ENCODE assay signal across 16 cellular contexts in the genomic region with DNA sequence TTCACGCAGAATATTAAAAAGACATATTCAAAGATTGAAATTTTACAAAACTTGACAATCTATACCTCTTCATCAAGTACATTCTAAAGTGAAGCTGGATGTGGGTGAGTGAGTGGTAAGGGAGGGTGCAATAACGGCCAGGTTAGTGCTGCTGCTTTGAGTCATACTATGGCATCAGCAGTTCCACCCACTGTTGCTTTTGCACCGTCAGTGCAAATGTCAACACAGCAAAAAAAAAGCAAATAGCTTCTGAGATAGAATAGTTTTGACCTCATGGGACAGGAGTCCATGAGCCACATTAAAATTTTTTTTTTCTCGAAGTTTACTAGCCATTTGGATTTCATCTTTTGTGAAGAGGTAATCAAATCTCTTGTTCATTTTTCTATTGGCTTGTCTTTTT. TPM values are rescaled to one million over a fixed set of nuclear protein-coding genes. Genes with fewer than 3 reads are reported as not detected.
DNase-seq lines count a peak whose midpoint lies in the region; ATAC-seq, FAIRE-seq and TF ChIP-seq lines count a peak whose summit lies in the region.
"Had no signal": no experiment of that assay in that cellular context is flagged by ENCODE, and none has a peak within 500 bp of the region (broad histone marks: within the 10 kb centered on the region; RNA-seq: fewer than 3 reads in every experiment).

No MANE protein-coding gene starts in this region.

- H3K4me1 ChIP-seq in left lung = no peaks in the 10 kb centered on the region
- H3K4me1 ChIP-seq: SJSA1 had no signal

- no peak overlapping the region for H3K27ac ChIP-seq in left lung
- H3K27ac ChIP-seq: heart right ventricle, SJSA1, skin epidermis had no signal

- H3K27me3 ChIP-seq in bronchial epithelial cell (ENCODE audit: control insufficient read depth, insufficient read depth, low read length) (no peaks in the 10 kb centered on the region), left lung (no peaks in the 10 kb centered on the region)
- H3K27me3 ChIP-seq: heart right ventricle, SJSA1 had no signal

- ATAC-seq in left lung = peak; percentile 39

- in situ Hi-C loops in ACHN (cut with HindIII; ENCODE audit: low pct_ligation_motif_present, low pct_unique_long_range_greater_than_20kb, low sequenced_read_pairs) (no loop called here), KBM-7 (cut with MboI; ENCODE audit: low pct_unique_long_range_greater_than_20kb, low sequenced_read_pairs) (no loop called here)

- peak; percentile 23 for FAIRE-seq in bronchial epithelial cell (lab: Jason Lieb, UNC)

- no peaks in the 10 kb centered on the region for H3K9me3 ChIP-seq in left lung
- H3K9me3 ChIP-seq: heart right ventricle, SJSA1 had no signal

- intact Hi-C loops in left lung (cut with DNase I) = no loop called here

- no peak for TF ChIP-seq CTCF in bronchial epithelial cell (IDR thresholded peaks at IDR 0.05; ENCODE audit: insufficient read depth, low read length, severe bottlenecking)
- no peak for TF ChIP-seq CTCF in left lung (IDR thresholded peaks at IDR 0.05)

- DNase-seq in ELR (ENCODE audit: low read depth) (peak; percentile 20), HuH-7 (ENCODE audit: low spot score) (peak; percentile 36), bronchial epithelial cell (ENCODE audit: low read depth) (peak; percentile 79), left lung (no peak), Ammon's horn (ENCODE audit: low spot score) (no peak), ACHN (no peak), KBM-7 (no peak), HT-29 (ENCODE audit: low spot score) (no peak)
- DNase-seq: heart right ventricle, Karpas-422, NCI-H2029 had no signal

- no peak overlapping the region for H3K4me3 ChIP-seq in bronchial epithelial cell (ENCODE audit: low read depth, low read length)
- H3K4me3 ChIP-seq in left lung = no peak overlapping the region
- H3K4me3 ChIP-seq: heart right ventricle, lung, SJSA1, skin epidermis had no signal

- H3K36me3 ChIP-seq in bronchial epithelial cell (ENCODE audit: control insufficient read depth, insufficient read depth, low read length) (peaks cover 12% of the 10 kb centered on the region), left lung (peaks cover 0 to 63% of the 10 kb centered on the region in 2 donors)

RNA-seq across cellular contexts. Expression of a gene that starts 31.8 kb away (rescaled TPM):
- total RNA-seq in bronchial epithelial cell = 20.3 and 20.7 TPM in 2 replicates
- total RNA-seq in left lung = 100 to 1,000 TPM; 121 to 149 TPM
- 47.2 and 50.7 TPM in 2 replicates for total RNA-seq in HT-29 (2014; rRNA removed; shearing (Covaris generic))

RNA-seq across cellular contexts. Expression of a gene that starts 34.6 kb away (rescaled TPM):
- 0.38 TPM in 1 of 2 replicates, not detected in the other for total RNA-seq in bronchial epithelial cell
- 1 to 10 TPM; 4.0 to 5.0 TPM for total RNA-seq in left lung
- 8.8 and 8.9 TPM in 2 replicates for total RNA-seq in HT-29 (2014; rRNA removed; shearing (Covaris generic))
- total RNA-seq: CD4-positive, CD25-positive, alpha-beta regulatory T cell; SJSA1 had no signal

RNA-seq across cellular contexts. Expression of a gene that starts 53.0 kb away (rescaled TPM):
- total RNA-seq in bronchial epithelial cell = not detected in 2 replicates
- total RNA-seq in left lung = under 1 TPM in 1 of 2 donors, not detected in 1; 0.76 TPM
- 0.13 TPM in 1 of 2 replicates, not detected in the other for total RNA-seq in HT-29 (2014; rRNA removed; shearing (Covaris generic))
- total RNA-seq: activated T-helper 1 cell treated with anti-CD3 and anti-CD28 coated beads, Interleukin-12 subunit alpha, Interleukin-12 subunit beta, Interleukin-2, Interleukin-4 antibody, amounts not matched to agents 30 ng/mL and 10 ng/mL and 1 ng/mL, durations not matched to agents 14 hours and 24 hours and 36 hours; SJSA1 had no signal

Comparison
In these comparisons a context has a peak if more than half of its experiments do, and no peak if none do; other contexts are left out.
1. DNase-seq: peak in ELR (single experiment), HuH-7 (single experiment) and bronchial epithelial cell (single experiment); none in left lung (0 of 2), Ammon's horn (single experiment), ACHN (single experiment), KBM-7 (single experiment) and HT-29 (single experiment).